26 cellular contexts compared by ENCODE assay signal in the genomic region with DNA sequence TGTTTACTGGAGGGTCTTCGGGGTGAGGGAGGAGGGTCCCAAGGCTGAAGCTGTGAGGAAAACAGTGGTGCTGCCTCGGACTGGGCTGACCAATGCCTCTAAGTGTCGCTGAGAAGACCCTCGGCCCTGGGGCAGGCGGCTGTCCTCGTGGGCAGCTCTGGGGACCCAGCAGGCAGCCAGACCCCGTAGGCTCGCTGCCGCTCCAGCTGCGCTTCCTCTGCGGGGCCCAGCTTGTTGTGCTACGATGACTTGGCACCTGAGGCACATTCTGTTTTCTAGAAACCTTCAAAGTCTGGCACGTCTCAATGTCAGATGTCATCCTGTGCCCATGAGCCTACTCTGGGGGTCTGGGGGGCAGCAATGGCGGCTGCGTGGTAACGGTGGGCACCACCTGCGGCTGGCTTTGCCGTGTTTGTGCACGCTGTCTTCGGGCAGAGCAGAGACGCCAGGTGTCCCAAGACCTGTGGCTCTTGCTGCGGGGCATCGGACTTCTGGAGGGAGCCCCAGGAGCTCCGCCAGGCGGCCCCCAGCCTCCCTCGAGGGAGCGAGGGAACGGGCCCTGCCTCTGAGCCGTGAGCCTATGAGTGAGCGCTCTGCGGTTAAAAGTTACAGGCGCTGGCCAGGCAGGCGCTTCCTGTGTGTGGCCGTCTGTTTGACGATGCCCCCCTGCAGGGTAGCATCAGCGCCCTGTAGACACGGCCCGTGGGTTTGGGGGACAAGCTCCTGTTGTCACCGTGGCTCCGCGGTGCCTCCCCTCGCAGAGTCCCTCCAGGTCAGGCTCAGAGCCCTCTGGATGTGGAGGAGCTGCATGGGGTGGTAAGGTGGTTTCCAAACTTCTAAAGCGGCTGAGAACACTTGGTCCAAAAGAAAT. TPM values are rescaled to one million over a fixed set of nuclear protein-coding genes. Genes with fewer than 3 reads are reported as not detected.
DNase-seq lines count a peak whose midpoint lies in the region; ATAC-seq and TF ChIP-seq lines count a peak whose summit lies in the region.
"Had no signal": no experiment of that assay in that cellular context is flagged by ENCODE, and none has a peak within 500 bp of the region (broad histone marks: within the 10 kb centered on the region; RNA-seq: fewer than 3 reads in every experiment).

No MANE protein-coding gene starts in this region.

- no peak overlapping the region for H2BK20ac ChIP-seq in H9 (ENCODE audit: low read depth, low read length, poor library complexity, severe bottlenecking)

- no peaks in the 10 kb centered on the region for H3K79me1 ChIP-seq in H9 (ENCODE audit: insufficient read depth, low read depth, low read length, poor library complexity, severe bottlenecking)

- H4K91ac ChIP-seq in H9 (ENCODE audit: insufficient read length, low read depth, low read length), result no peak overlapping the region

- H2BK120ac ChIP-seq in H9 (ENCODE audit: low read depth, low read length, poor library complexity, severe bottlenecking), result no peak overlapping the region

- H3K36me3 ChIP-seq in BLaER1, result peaks cover 71% of the 10 kb centered on the region
- H3K36me3 ChIP-seq: MG63, Peyer's patch, SJCRH30 had no signal

- peak overlapping the region in 2 of 3 experiments; percentile 40 to 53; a peak in 1 of 7 replicates for H3K27ac Mint-ChIP-seq in H9
- H3K27ac Mint-ChIP-seq in activated T-helper 17 cell treated with anti-CD3 and anti-CD28 coated beads, Interleukin-2, amount 50 U/mL, for 72 hours, result no peak overlapping the region
- no peak overlapping the region for H3K27ac Mint-ChIP-seq in natural killer cell treated with Interleukin-12 subunit alpha and Interleukin-12 subunit beta and Interleukin-15 and Interleukin-18, amount 100 ng/mL, for 72 hours
- H3K27ac Mint-ChIP-seq: T-helper 17 cell had no signal

- no peak overlapping the region for H3T11ph ChIP-seq in H9 (ENCODE audit: low read length)

- no peak overlapping the region for H3K18ac ChIP-seq in H9 (ENCODE audit: insufficient read length, low read depth, low read length)

- ATAC-seq in activated T-helper 17 cell treated with anti-CD3 and anti-CD28 coated beads, Interleukin-2, amount 50 U/mL, for 72 hours (replicated peaks), result peak; percentile 23
- ATAC-seq in natural killer cell treated with Interleukin-12 subunit alpha and Interleukin-12 subunit beta and Interleukin-15 and Interleukin-18, amount 100 ng/mL, for 72 hours, result peak; percentile 70 to 71
- ATAC-seq: body of pancreas, T-helper 17 cell had no signal

- H3K27me3 Mint-ChIP-seq in H9 (ENCODE audit: low read depth), result no peaks in the 10 kb centered on the region
- H3K27me3 Mint-ChIP-seq in activated T-helper 17 cell treated with anti-CD3 and anti-CD28 coated beads, Interleukin-2, amount 50 U/mL, for 72 hours, result no peaks in the 10 kb centered on the region
- H3K27me3 Mint-ChIP-seq in natural killer cell treated with Interleukin-12 subunit alpha and Interleukin-12 subunit beta and Interleukin-15 and Interleukin-18, amount 100 ng/mL, for 72 hours, result no peaks in the 10 kb centered on the region
- H3K27me3 Mint-ChIP-seq: T-helper 17 cell had no signal

- H3K4ac ChIP-seq in H9 (ENCODE audit: low read depth, low read length), result no peak overlapping the region

- H4K8ac ChIP-seq in H9 (replicated peaks; ENCODE audit: insufficient read length, low read depth, low read length), result no peak overlapping the region

- H3K9ac ChIP-seq in BLaER1, result peak overlapping the region; percentile 61
- no peak overlapping the region for H3K9ac ChIP-seq in H9 (ENCODE audit: extremely low read depth, insufficient read length, low read length)

- H3K9me3 ChIP-seq in BLaER1 (no peaks in the 10 kb centered on the region), H9 (ENCODE audit: control insufficient read depth, low read depth, low read length) (no peaks in the 10 kb centered on the region)
- H3K9me3 ChIP-seq: body of pancreas, MG63, Peyer's patch, SJCRH30, suprapubic skin had no signal

- no peak overlapping the region for H2AK5ac ChIP-seq in H9 (ENCODE audit: insufficient read length, low read length)

- no peak overlapping the region for H3K14ac ChIP-seq in H9 (ENCODE audit: insufficient read depth, low read length)

- H2BK15ac ChIP-seq in H9 (ENCODE audit: low read depth, low read length), result no peak overlapping the region

- H2BK12ac ChIP-seq in H9 (ENCODE audit: insufficient read length, low read depth, low read length), result no peak overlapping the region

- no peak overlapping the region for H4K5ac ChIP-seq in H9 (ENCODE audit: insufficient read length, low read depth, low read length)

- no peak overlapping the region for H3K23ac ChIP-seq in H9 (ENCODE audit: insufficient read length, low read depth, low read length)

- H3K27me3 ChIP-seq in BLaER1 (no peaks in the 10 kb centered on the region), H9 (ENCODE audit: insufficient read depth, low read length) (no peaks in the 10 kb centered on the region)
- H3K27me3 ChIP-seq: body of pancreas, MG63, Peyer's patch, SJCRH30, suprapubic skin had no signal

- no peak overlapping the region for H2BK5ac ChIP-seq in H9 (ENCODE audit: insufficient read length, low read length)

- no peak for DNase-seq in H9
- DNase-seq in natural killer cell treated with Interleukin-12 subunit alpha and Interleukin-12 subunit beta and Interleukin-15 and Interleukin-18, amount 100 ng/mL, for 72 hours (ENCODE audit: low spot score), result no peak
- no peak for DNase-seq in glomerular visceral epithelial cell (ENCODE audit: extremely low spot score)
- no peak for DNase-seq in NCI-H2227 treated with DMSO at 0.1 percent for 48 hours (lab: John Stamatoyannopoulos, UW)
- DNase-seq in NCI-H1436 (lab: John Stamatoyannopoulos, UW), result no peak
- DNase-seq: activated CD4-positive, alpha-beta T cell treated with anti-CD3 and anti-CD28 coated beads for 4 hours; activated effector memory CD4-positive, alpha-beta T cell treated with Interleukin-2 at 50 U/mL for 16 hours; body of pancreas; cerebellar nuclear complex; EL; H7; IMR-90; mammary epithelial cell; MG63; NCI-H524; occipital lobe; Peyer's patch; small intestine; stimulated activated CD4-positive, alpha-beta T cell treated with anti-CD3 and anti-CD28 coated beads, Interleukin-2, amount 100 ng/mL, for 24 hours; T-helper 17 cell had no signal

- H3K4me3 Mint-ChIP-seq in H9, result peak overlapping the region in 1 of 2 experiments; percentile 10; a peak in 1 of 5 replicates
- no peak overlapping the region for H3K4me3 Mint-ChIP-seq in activated T-helper 17 cell treated with anti-CD3 and anti-CD28 coated beads, Interleukin-2, amount 50 U/mL, for 72 hours
- no peak overlapping the region for H3K4me3 Mint-ChIP-seq in natural killer cell treated with Interleukin-12 subunit alpha and Interleukin-12 subunit beta and Interleukin-15 and Interleukin-18, amount 100 ng/mL, for 72 hours
- H3K4me3 Mint-ChIP-seq: T-helper 17 cell had no signal

- H3K4me3 ChIP-seq in BLaER1, result peak overlapping the region; percentile 34
- H3K4me3 ChIP-seq: body of pancreas, MG63, Peyer's patch, SJCRH30, suprapubic skin had no signal

- H3K27ac ChIP-seq in BLaER1 (peak overlapping the region; percentile 77), H9 (ENCODE audit: insufficient read length, low read depth, low read length) (no peak overlapping the region)
- H3K27ac ChIP-seq: body of pancreas, C4-2B, Peyer's patch, SJCRH30, suprapubic skin had no signal

- no peaks in the 10 kb centered on the region for H3K23me2 ChIP-seq in H9 (ENCODE audit: insufficient read length, low read depth, low read length, poor library complexity, severe bottlenecking)

- H3K4me2 ChIP-seq in BLaER1 (peak overlapping the region; percentile 100), H9 (ENCODE audit: insufficient read depth, insufficient read length, low read length) (no peak overlapping the region)

- no peak for TF ChIP-seq CTCF in H9 (conservative IDR thresholded peaks at IDR 0.05)

- H4K20me1 ChIP-seq in BLaER1, result peaks cover 97% of the 10 kb centered on the region
- H4K20me1 ChIP-seq in H9 (ENCODE audit: control insufficient read depth, insufficient read depth, insufficient read length), result no peaks in the 10 kb centered on the region

- no CpG with 5 or more reads among the region's 43 CpGs for WGBS in H9 (ENCODE audit: extremely low coverage, insufficient read length, low lambda C conversion rate)

- no peaks in the 10 kb centered on the region for H3K9me3 Mint-ChIP-seq in H9
- H3K9me3 Mint-ChIP-seq in activated T-helper 17 cell treated with anti-CD3 and anti-CD28 coated beads, Interleukin-2, amount 50 U/mL, for 72 hours, result no peaks in the 10 kb centered on the region
- no peaks in the 10 kb centered on the region for H3K9me3 Mint-ChIP-seq in natural killer cell treated with Interleukin-12 subunit alpha and Interleukin-12 subunit beta and Interleukin-15 and Interleukin-18, amount 100 ng/mL, for 72 hours

- H3K4me1 ChIP-seq in BLaER1 (peaks cover 81% of the 10 kb centered on the region), H9 (ENCODE audit: insufficient read depth, low read length) (no peaks in the 10 kb centered on the region)

- H3K36me3 Mint-ChIP-seq in H9 (ENCODE audit: insufficient read depth in 1 of 3, low read depth in 3 of 3), result peaks cover 2 to 19% (median 7%) of the 10 kb centered on the region in 3 experiments; a peak in 4 of 7 replicates
- H3K36me3 Mint-ChIP-seq in activated T-helper 17 cell treated with anti-CD3 and anti-CD28 coated beads, Interleukin-2, amount 50 U/mL, for 72 hours (ENCODE audit: low read depth), result no peaks in the 10 kb centered on the region
- no peaks in the 10 kb centered on the region for H3K36me3 Mint-ChIP-seq in natural killer cell treated with Interleukin-12 subunit alpha and Interleukin-12 subunit beta and Interleukin-15 and Interleukin-18, amount 100 ng/mL, for 72 hours

- H2AFZ ChIP-seq in H9 (ENCODE audit: low read length), result no peak overlapping the region

- H3K79me2 ChIP-seq in H9 (ENCODE audit: insufficient read depth, low read length), result no peaks in the 10 kb centered on the region

- H3K56ac ChIP-seq in H9 (ENCODE audit: insufficient read length, low read depth, low read length), result no peak overlapping the region

- H3K4me1 Mint-ChIP-seq in H9, result peaks cover 2 to 13% of the 10 kb centered on the region in 2 experiments; a peak in 2 of 4 replicates
- H3K4me1 Mint-ChIP-seq in activated T-helper 17 cell treated with anti-CD3 and anti-CD28 coated beads, Interleukin-2, amount 50 U/mL, for 72 hours, result no peaks in the 10 kb centered on the region
- H3K4me1 Mint-ChIP-seq in natural killer cell treated with Interleukin-12 subunit alpha and Interleukin-12 subunit beta and Interleukin-15 and Interleukin-18, amount 100 ng/mL, for 72 hours (ENCODE audit: low read depth in 2 of 2), result peaks cover 4 to 5% of the 10 kb centered on the region in 2 donors

RNA-seq across cellular contexts. Expression of a gene that starts 6.8 kb away (rescaled TPM):
- 19.9 and 20.9 TPM in 2 replicates for total RNA-seq in H9 (2021)
- 1 to 10 TPM; 5.2 to 7.0 TPM for total RNA-seq in activated T-helper 17 cell treated with anti-CD3 and anti-CD28 coated beads, Interleukin-2, amount 50 U/mL, for 72 hours
- total RNA-seq in natural killer cell treated with Interleukin-12 subunit alpha and Interleukin-12 subunit beta and Interleukin-15 and Interleukin-18, amount 100 ng/mL, for 72 hours, result 100 to 1,000 TPM in 1 of 2 donors, 10 to 100 TPM in 1; 34.9 to 100 TPM

RNA-seq across cellular contexts. Expression of a gene that starts 21.4 kb away (rescaled TPM):
- 60.9 and 62.9 TPM in 2 replicates for total RNA-seq in H9 (2021)
- total RNA-seq in activated T-helper 17 cell treated with anti-CD3 and anti-CD28 coated beads, Interleukin-2, amount 50 U/mL, for 72 hours, result 10 to 100 TPM; 32.7 to 34.6 TPM
- total RNA-seq in natural killer cell treated with Interleukin-12 subunit alpha and Interleukin-12 subunit beta and Interleukin-15 and Interleukin-18, amount 100 ng/mL, for 72 hours, result 10 to 100 TPM; 34.9 to 35.5 TPM

RNA-seq across cellular contexts. Expression of a gene that starts 33.0 kb away (rescaled TPM):
- total RNA-seq in H9 (2021), result 85.9 TPM in 2 replicates
- 10 to 100 TPM; 51.4 to 51.5 TPM for total RNA-seq in activated T-helper 17 cell treated with anti-CD3 and anti-CD28 coated beads, Interleukin-2, amount 50 U/mL, for 72 hours
- total RNA-seq in natural killer cell treated with Interleukin-12 subunit alpha and Interleukin-12 subunit beta and Interleukin-15 and Interleukin-18, amount 100 ng/mL, for 72 hours, result 10 to 100 TPM; 57.6 to 81.1 TPM

RNA-seq across cellular contexts. Expression of a gene that starts 47.4 kb away (rescaled TPM):
- total RNA-seq in H9 (2021), result 0.22 and 0.35 TPM in 2 replicates
- total RNA-seq in activated T-helper 17 cell treated with anti-CD3 and anti-CD28 coated beads, Interleukin-2, amount 50 U/mL, for 72 hours, result not detected
- not detected for total RNA-seq in natural killer cell treated with Interleukin-12 subunit alpha and Interleukin-12 subunit beta and Interleukin-15 and Interleukin-18, amount 100 ng/mL, for 72 hours
- total RNA-seq: body of pancreas, IMR-90, mammary epithelial cell, occipital lobe, Peyer's patch, renal cortical epithelial cell, SJCRH30, suprapubic skin, T-helper 17 cell had no signal

Comparison
In these comparisons a context has a peak if more than half of its experiments do, and no peak if none do; other contexts are left out.
1. H3K27ac Mint-ChIP-seq: peak in H9 (2 of 3); none in activated T-helper 17 cell treated with anti-CD3 and anti-CD28 coated beads, Interleukin-2, amount 50 U/mL, for 72 hours (single experiment) and natural killer cell treated with Interleukin-12 subunit alpha and Interleukin-12 subunit beta and Interleukin-15 and Interleukin-18, amount 100 ng/mL, for 72 hours (0 of 2).